ENCODE assay signal across 8 cellular contexts in genomic region chr6:132259070-132259469, GRCh38.
DNase-seq lines count a peak whose midpoint lies in the region; ATAC-seq, FAIRE-seq and TF ChIP-seq lines count a peak whose summit lies in the region.

No MANE protein-coding gene starts in this region.

- H3K4me3 ChIP-seq in cardiac fibroblast (replicated peaks in 1 of 2; ENCODE audit: low read depth in 2 of 2, low read length in 2 of 2) = no peak overlapping the region

- DNase-seq in D721Med (ENCODE audit: insufficient read length, low spot score) (no peak), cardiac fibroblast (ENCODE audit: low read depth in 2 of 2) (peak; percentile 58 to 71), lung microvascular endothelial cell (ENCODE audit: low read depth in 2 of 2) (peak; percentile 46 to 55), NCI-H1930 (lab: John Stamatoyannopoulos, UW) (no peak), KG1 (lab: John Stamatoyannopoulos, UW) (no peak), nucleus accumbens (lab: John Stamatoyannopoulos, UW) (no peak)

- no peak for FAIRE-seq in D721Med (lab: Jason Lieb, UNC)

- no peak for ATAC-seq in HG02970 (IDR thresholded peaks at IDR 0.05; ENCODE audit: low FRiP score, unreplicated experiment)

- peak; percentile 22 for TF ChIP-seq CTCF in D721Med (IDR thresholded peaks at IDR 0.05; ENCODE audit: insufficient read depth, missing control alignments)
- TF ChIP-seq CTCF in LNCAP (IDR thresholded peaks at IDR 0.05) = peak; percentile 46
- peak; percentile 47 for TF ChIP-seq CTCF in cardiac fibroblast (IDR thresholded peaks at IDR 0.05; ENCODE audit: low read depth, low read length)

Comparison
In these comparisons a context has a peak if more than half of its experiments do, and no peak if none do; other contexts are left out.
1. DNase-seq: peak in cardiac fibroblast (2 of 2) and lung microvascular endothelial cell (2 of 2); none in D721Med (single experiment), NCI-H1930 (0 of 2), KG1 (single experiment) and nucleus accumbens (0 of 56).
2. Peak in every context shown above with its lines, with median percentiles within 50 percentile points of each other: CTCF ChIP-seq.